8 cellular contexts compared by ENCODE assay signal in genomic region chr1:155001438-155001687, GRCh38. TPM values are rescaled to one million over a fixed set of nuclear protein-coding genes. Genes with fewer than 3 reads are reported as not detected.
DNase-seq lines count a peak whose midpoint lies in the region; ATAC-seq and TF ChIP-seq lines count a peak whose summit lies in the region.

No MANE protein-coding gene starts in this region.

- no peaks in the 10 kb centered on the region for H3K27me3 Mint-ChIP-seq in activated naive CD4-positive, alpha-beta T cell treated with anti-CD3 and anti-CD28 coated beads for 36 hours (ENCODE audit: low read depth)
- H3K27me3 Mint-ChIP-seq in activated naive CD8-positive, alpha-beta T cell treated with anti-CD3 and anti-CD28 coated beads, Interleukin-2, amount 10 ng/mL, durations not matched to agents 7 days and 5 days = no peaks in the 10 kb centered on the region

- H3K4me1 Mint-ChIP-seq in activated naive CD4-positive, alpha-beta T cell treated with anti-CD3 and anti-CD28 coated beads for 36 hours (ENCODE audit: low read depth) = peaks cover 45% of the 10 kb centered on the region
- H3K4me1 Mint-ChIP-seq in activated naive CD8-positive, alpha-beta T cell treated with anti-CD3 and anti-CD28 coated beads, Interleukin-2, amount 10 ng/mL, durations not matched to agents 7 days and 5 days = peaks cover 47% of the 10 kb centered on the region

- peak overlapping the region; percentile 98 for H3K27ac ChIP-seq in layer of hippocampus (ENCODE audit: low read depth, low read length)
- peak overlapping the region; percentile 88 to 99 (median 98) for H3K27ac ChIP-seq in tibial nerve

- DNase-seq in activated naive CD4-positive, alpha-beta T cell treated with anti-CD3 and anti-CD28 coated beads for 36 hours = no peak
- DNase-seq in activated naive CD4-positive, alpha-beta T cell treated with anti-CD3 and anti-CD28 coated beads, Interleukin-2, amount 50 U/mL, for 16 hours = no peak
- no peak for DNase-seq in activated naive CD8-positive, alpha-beta T cell treated with anti-CD3 and anti-CD28 coated beads, Interleukin-2, amount 10 ng/mL, durations not matched to agents 7 days and 5 days
- DNase-seq in tibial nerve (ENCODE audit: low spot score in 2 of 2) (no peak), MV-4-11 (lab: John Stamatoyannopoulos, UW) (no peak), LoVo (ENCODE audit: low spot score) (no peak)

- no peaks in the 10 kb centered on the region for H3K9me3 Mint-ChIP-seq in activated naive CD4-positive, alpha-beta T cell treated with anti-CD3 and anti-CD28 coated beads for 36 hours
- H3K9me3 Mint-ChIP-seq in activated naive CD8-positive, alpha-beta T cell treated with anti-CD3 and anti-CD28 coated beads, Interleukin-2, amount 10 ng/mL, durations not matched to agents 7 days and 5 days = no peaks in the 10 kb centered on the region

- POLR2A ChIA-PET in activated naive CD8-positive, alpha-beta T cell treated with anti-CD3 and anti-CD28 coated beads, Interleukin-2, amount 10 ng/mL, durations not matched to agents 7 days and 5 days (lab: Charles Lee) = interaction anchor here (0.7 to 3.8 kb wide), 7 partner anchors 9 to 65 kb away, joined by 3 to 22 read pairs (median 4); partner anchors contain the start of genes PBXIP1 and PMVK

- no peak for TF ChIP-seq CTCF in tibial nerve (IDR thresholded peaks at IDR 0.05)

- H3K27ac Mint-ChIP-seq in activated naive CD4-positive, alpha-beta T cell treated with anti-CD3 and anti-CD28 coated beads for 36 hours = peak overlapping the region; percentile 94
- peak overlapping the region; percentile 88 for H3K27ac Mint-ChIP-seq in activated naive CD8-positive, alpha-beta T cell treated with anti-CD3 and anti-CD28 coated beads, Interleukin-2, amount 10 ng/mL, durations not matched to agents 7 days and 5 days

- peaks cover 13% of the 10 kb centered on the region for H3K36me3 Mint-ChIP-seq in activated naive CD4-positive, alpha-beta T cell treated with anti-CD3 and anti-CD28 coated beads for 36 hours (ENCODE audit: low read depth)
- no peaks in the 10 kb centered on the region for H3K36me3 Mint-ChIP-seq in activated naive CD8-positive, alpha-beta T cell treated with anti-CD3 and anti-CD28 coated beads, Interleukin-2, amount 10 ng/mL, durations not matched to agents 7 days and 5 days

- no peak for TF ChIP-seq EP300 in tibial nerve (IDR thresholded peaks at IDR 0.05)

- intact Hi-C loops in activated naive CD4-positive, alpha-beta T cell treated with anti-CD3 and anti-CD28 coated beads for 36 hours (cut with micrococcal nuclease) = loop anchor here (1.0 to 10.0 kb wide), 10 partner anchors 9 to 1037 kb away; partner anchors contain the start of genes AQP10, ATP8B2, CREB3L4 and EFNA4

- no peak for ATAC-seq in activated naive CD8-positive, alpha-beta T cell treated with anti-CD3 and anti-CD28 coated beads, Interleukin-2, amount 10 ng/mL, durations not matched to agents 7 days and 5 days (ENCODE audit: low read depth)
- ATAC-seq in HG03139 (IDR thresholded peaks at IDR 0.05; ENCODE audit: unreplicated experiment) = no peak

- peak overlapping the region; percentile 58 to 94 (median 78) for H3K4me3 ChIP-seq in tibial nerve

- no peak for TF ChIP-seq POLR2A in tibial nerve (IDR thresholded peaks at IDR 0.05)

- peak overlapping the region; percentile 91 for H3K4me3 Mint-ChIP-seq in activated naive CD4-positive, alpha-beta T cell treated with anti-CD3 and anti-CD28 coated beads for 36 hours
- peak overlapping the region; percentile 99 for H3K4me3 Mint-ChIP-seq in activated naive CD8-positive, alpha-beta T cell treated with anti-CD3 and anti-CD28 coated beads, Interleukin-2, amount 10 ng/mL, durations not matched to agents 7 days and 5 days

- no peaks in the 10 kb centered on the region for H3K36me3 ChIP-seq in tibial nerve

- CTCF ChIA-PET in activated naive CD4-positive, alpha-beta T cell treated with anti-CD3 and anti-CD28 coated beads for 36 hours (lab: Charles Lee) = interaction anchor here (0.7 to 1.2 kb wide), 5 partner anchors 11 to 192 kb away, joined by 3 to 5 read pairs (median 3); no protein-coding TSS in a partner anchor

- H3K4me1 ChIP-seq in tibial nerve = peaks cover 0 to 56% (median 37%) of the 10 kb centered on the region in 4 donors

- H3K27me3 ChIP-seq in layer of hippocampus (ENCODE audit: control insufficient read depth, insufficient read depth, low read length) (no peaks in the 10 kb centered on the region), tibial nerve (no peaks in the 10 kb centered on the region)

- WGBS in tibial nerve, 2 donors = 0 to 2% methylated on average over 12 of the region's 12 CpGs

- H3K9me3 ChIP-seq in tibial nerve = no peaks in the 10 kb centered on the region

RNA-seq across cellular contexts. Expression of gene ZBTB7B, which starts 1.2 kb away (rescaled TPM):
- total RNA-seq in activated naive CD4-positive, alpha-beta T cell treated with anti-CD3 and anti-CD28 coated beads for 36 hours = 100 to 1,000 TPM in 1 of 2 experiments, 10 to 100 TPM in 1; 90.6 to 101 TPM
- 10 to 100 TPM; 41.4 to 48.4 TPM for total RNA-seq in activated naive CD8-positive, alpha-beta T cell treated with anti-CD3 and anti-CD28 coated beads, Interleukin-2, amount 10 ng/mL, durations not matched to agents 7 days and 5 days
- 10 to 100 TPM; 44.6 to 53.4 (median 49.5) TPM for total RNA-seq in tibial nerve

RNA-seq across cellular contexts. Expression of gene LENEP, which starts 8.0 kb away (rescaled TPM):
- under 1 TPM; 0.36 to 0.99 TPM for total RNA-seq in activated naive CD4-positive, alpha-beta T cell treated with anti-CD3 and anti-CD28 coated beads for 36 hours
- 1 to 10 TPM; 1.1 to 1.9 TPM for total RNA-seq in activated naive CD8-positive, alpha-beta T cell treated with anti-CD3 and anti-CD28 coated beads, Interleukin-2, amount 10 ng/mL, durations not matched to agents 7 days and 5 days
- total RNA-seq in tibial nerve = 1 to 10 TPM in 1 of 4 donors, not detected in 3; 1.5 TPM

RNA-seq across cellular contexts. Expression of gene FLAD1, which starts 18.2 kb away (rescaled TPM):
- total RNA-seq in activated naive CD4-positive, alpha-beta T cell treated with anti-CD3 and anti-CD28 coated beads for 36 hours = 10 to 100 TPM; 27.2 to 30.0 TPM
- 10 to 100 TPM; 46.2 to 48.9 TPM for total RNA-seq in activated naive CD8-positive, alpha-beta T cell treated with anti-CD3 and anti-CD28 coated beads, Interleukin-2, amount 10 ng/mL, durations not matched to agents 7 days and 5 days
- 10 to 100 TPM; 17.4 to 33.6 (median 23.6) TPM for total RNA-seq in tibial nerve

RNA-seq across cellular contexts. Expression of gene CKS1B, which starts 26.9 kb away (rescaled TPM):
- total RNA-seq in activated naive CD4-positive, alpha-beta T cell treated with anti-CD3 and anti-CD28 coated beads for 36 hours = 100 to 1,000 TPM; 283 to 291 TPM
- 100 to 1,000 TPM; 112 to 114 TPM for total RNA-seq in activated naive CD8-positive, alpha-beta T cell treated with anti-CD3 and anti-CD28 coated beads, Interleukin-2, amount 10 ng/mL, durations not matched to agents 7 days and 5 days
- total RNA-seq in tibial nerve = 10 to 100 TPM; 35.2 to 40.5 (median 37.3) TPM

RNA-seq across cellular contexts. Expression of gene SHC1, which starts 30.8 kb away (rescaled TPM):
- 10 to 100 TPM; 35.5 to 40.8 TPM for total RNA-seq in activated naive CD4-positive, alpha-beta T cell treated with anti-CD3 and anti-CD28 coated beads for 36 hours
- 10 to 100 TPM; 67.4 to 72.3 TPM for total RNA-seq in activated naive CD8-positive, alpha-beta T cell treated with anti-CD3 and anti-CD28 coated beads, Interleukin-2, amount 10 ng/mL, durations not matched to agents 7 days and 5 days
- total RNA-seq in tibial nerve = 100 to 1,000 TPM in 2 of 4 donors, 10 to 100 TPM in 2; 82.9 to 168 (median 101) TPM
